In genomic region chr21:14773777-14774345, GRCh38 we compare ENCODE assay signal across 8 cellular contexts.
A peak's percentile ranks its signal among the peaks of the same experiment; 100 is the strongest.
DNase-seq lines count a peak whose midpoint lies in the region; ATAC-seq and TF ChIP-seq lines count a peak whose summit lies in the region.

No MANE protein-coding gene starts in this region.

- H3K36me3 Mint-ChIP-seq in CD4-positive, alpha-beta memory T cell = no peaks in the 10 kb centered on the region

- DNase-seq in CD4-positive, alpha-beta memory T cell = peak; percentile 31 to 50 (median 43)
- DNase-seq in HPDE6-E6E7 (ENCODE audit: extremely low spot score) (peak; percentile 45), T-helper 2 cell (peak in 3 of 5 experiments; percentile 25 to 54 (median 43)), astrocyte of the hippocampus (ENCODE audit: low read depth, low spot score) (peak; percentile 2), left lung (peak in 1 of 2 donors; percentile 62), SHP77 treated with DMSO at 0.1 percent for 48 hours (lab: John Stamatoyannopoulos, UW) (no peak), amniotic stem cell (lab: John Stamatoyannopoulos, UW) (no peak)
- peak; percentile 13 to 29 for DNase-seq in stimulated activated CD8-positive, alpha-beta memory T cell treated with anti-CD3 and anti-CD28 coated beads, Interleukin-2, amount 100 ng/mL, for 48 hours (ENCODE audit: low read depth in 2 of 2)

- no peak overlapping the region for H3K4me3 ChIP-seq in CD4-positive, alpha-beta memory T cell (ENCODE audit: low read length in 2 of 2)
- no peak overlapping the region for H3K4me3 ChIP-seq in left lung

- no peaks in the 10 kb centered on the region for H3K27me3 ChIP-seq in CD4-positive, alpha-beta memory T cell (ENCODE audit: insufficient read depth, low read length)
- no peaks in the 10 kb centered on the region for H3K27me3 ChIP-seq in left lung

- no peaks in the 10 kb centered on the region for H3K9me3 ChIP-seq in CD4-positive, alpha-beta memory T cell (ENCODE audit: control insufficient read depth in 1 of 2, low read length in 2 of 2)
- H3K9me3 ChIP-seq in left lung = peaks cover 0 to 2% of the 10 kb centered on the region in 2 donors

- intact Hi-C loops in CD4-positive, alpha-beta memory T cell (cut with micrococcal nuclease) = loop anchor here (1.0 to 10.0 kb wide), 3 partner anchors 329 to 513 kb away; no protein-coding TSS in a partner anchor
- intact Hi-C loops in left lung (cut with DNase I) = no loop called here

- H3K27me3 Mint-ChIP-seq in CD4-positive, alpha-beta memory T cell = peaks cover 3 to 4% of the 10 kb centered on the region in 2 donors

- no peak overlapping the region for H3K27ac Mint-ChIP-seq in CD4-positive, alpha-beta memory T cell

- POLR2A ChIA-PET in CD4-positive, alpha-beta memory T cell (lab: Charles Lee; ENCODE audit: partially characterized antibody) = interaction anchor here (0.7 kb wide), 1 partner anchor 11 kb away, joined by 3 read pairs; no protein-coding TSS in a partner anchor

- no peaks in the 10 kb centered on the region for H3K9me3 Mint-ChIP-seq in CD4-positive, alpha-beta memory T cell

- CTCF ChIA-PET in CD4-positive, alpha-beta memory T cell (lab: Charles Lee; ENCODE audit: partially characterized antibody) = interaction anchor here (0.8 to 3.1 kb wide), 6 partner anchors 28 to 371 kb away, joined by 3 to 13 read pairs (median 4); no protein-coding TSS in a partner anchor

- ATAC-seq in left lung = peak; percentile 85

- no peaks in the 10 kb centered on the region for H3K36me3 ChIP-seq in CD4-positive, alpha-beta memory T cell (ENCODE audit: insufficient read depth, low read length)
- H3K36me3 ChIP-seq in left lung = no peaks in the 10 kb centered on the region

- peak; percentile 49 to 68 for TF ChIP-seq CTCF in left lung (IDR thresholded peaks at IDR 0.05)

- no peaks in the 10 kb centered on the region for H3K4me1 Mint-ChIP-seq in CD4-positive, alpha-beta memory T cell

- no peak overlapping the region for H3K27ac ChIP-seq in CD4-positive, alpha-beta memory T cell (ENCODE audit: low read depth, low read length)
- no peak overlapping the region for H3K27ac ChIP-seq in left lung

- no peak overlapping the region for H3K4me3 Mint-ChIP-seq in CD4-positive, alpha-beta memory T cell

- H3K4me1 ChIP-seq in CD4-positive, alpha-beta memory T cell (ENCODE audit: insufficient read depth, low read length) = no peaks in the 10 kb centered on the region
- peaks cover 0 to 3% of the 10 kb centered on the region in 2 donors for H3K4me1 ChIP-seq in left lung

Comparison
In these comparisons a context has a peak if more than half of its experiments do, and no peak if none do; other contexts are left out.
1. DNase-seq: peak in CD4-positive, alpha-beta memory T cell (5 of 5), HPDE6-E6E7 (single experiment), T-helper 2 cell (3 of 5), astrocyte of the hippocampus (single experiment) and stimulated activated CD8-positive, alpha-beta memory T cell treated with anti-CD3 and anti-CD28 coated beads, Interleukin-2, amount 100 ng/mL, for 48 hours (2 of 2); none in SHP77 treated with DMSO at 0.1 percent for 48 hours (single experiment) and amniotic stem cell (single experiment).